25 cellular contexts compared by ENCODE assay signal in genomic region chr22:48380016-48380665, GRCh38.
DNase-seq lines count a peak whose midpoint lies in the region; ATAC-seq and TF ChIP-seq lines count a peak whose summit lies in the region.
"Had no signal": no experiment of that assay in that cellular context is flagged by ENCODE, and none has a peak within 500 bp of the region (broad histone marks: within the 10 kb centered on the region; RNA-seq: fewer than 3 reads in every experiment).

No MANE protein-coding gene starts in this region.

- no peak overlapping the region for H3K4me3 Mint-ChIP-seq in activated CD8-positive, alpha-beta memory T cell treated with anti-CD3 and anti-CD28 coated beads, Interleukin-2, amount 10 ng/mL, durations not matched to agents 7 days and 5 days
- no peak overlapping the region for H3K4me3 Mint-ChIP-seq in endodermal cell
- H3K4me3 Mint-ChIP-seq in type B pancreatic cell = no peak overlapping the region
- no peak overlapping the region for H3K4me3 Mint-ChIP-seq in neural progenitor cell
- H3K4me3 Mint-ChIP-seq: B cell; CD8-positive, alpha-beta T cell; IgD-negative memory B cell had no signal

- no peak for ATAC-seq in activated CD8-positive, alpha-beta memory T cell treated with anti-CD3 and anti-CD28 coated beads, Interleukin-2, amount 10 ng/mL, durations not matched to agents 7 days and 5 days
- ATAC-seq: CD8-positive, alpha-beta T cell had no signal

- H3F3A ChIP-seq in neural progenitor cell (ENCODE audit: low read depth) = no peaks in the 10 kb centered on the region

- no peak overlapping the region for H3K4me2 ChIP-seq in osteoblast (ENCODE audit: insufficient read depth, low read length)
- H3K4me2 ChIP-seq in neural progenitor cell = no peak overlapping the region
- H3K4me2 ChIP-seq: KMS-11, PC-9 had no signal

- H4K20me1 ChIP-seq in osteoblast (ENCODE audit: insufficient read depth, low read length) (no peaks in the 10 kb centered on the region), neural progenitor cell (ENCODE audit: low read depth) (no peaks in the 10 kb centered on the region)

- H3K9me3 Mint-ChIP-seq in activated CD8-positive, alpha-beta memory T cell treated with anti-CD3 and anti-CD28 coated beads, Interleukin-2, amount 10 ng/mL, durations not matched to agents 7 days and 5 days (ENCODE audit: low read depth) = peaks cover 4% of the 10 kb centered on the region
- H3K9me3 Mint-ChIP-seq in endodermal cell (peaks cover 2% of the 10 kb centered on the region), type B pancreatic cell (peaks cover 5% of the 10 kb centered on the region), neural progenitor cell (peaks cover 7% of the 10 kb centered on the region)

- no peaks in the 10 kb centered on the region for H3K79me2 ChIP-seq in osteoblast (ENCODE audit: insufficient read depth, low read length)
- H3K79me2 ChIP-seq in neural progenitor cell (ENCODE audit: low read depth) = no peaks in the 10 kb centered on the region

- no peak for TF ChIP-seq CTCF in endodermal cell (conservative IDR thresholded peaks at IDR 0.05)
- no peak for TF ChIP-seq CTCF in osteoblast (IDR thresholded peaks at IDR 0.05; ENCODE audit: extremely low read depth, low read depth, low read length)
- no peak for TF ChIP-seq CTCF in type B pancreatic cell (conservative IDR thresholded peaks at IDR 0.05)
- TF ChIP-seq CTCF in neural progenitor cell (IDR thresholded peaks at IDR 0.05) = no peak

- 93 to 96% methylated on average over 6 to 13 of the region's 13 CpGs for WGBS in endodermal cell (ENCODE audit: insufficient coverage in 1 of 2, insufficient read length in 1 of 2), 2 experiments

- H3K4me1 Mint-ChIP-seq in activated CD8-positive, alpha-beta memory T cell treated with anti-CD3 and anti-CD28 coated beads, Interleukin-2, amount 10 ng/mL, durations not matched to agents 7 days and 5 days = no peaks in the 10 kb centered on the region
- H3K4me1 Mint-ChIP-seq in endodermal cell (peaks cover 2% of the 10 kb centered on the region), type B pancreatic cell (ENCODE audit: unreplicated experiment) (no peaks in the 10 kb centered on the region), neural progenitor cell (peaks cover 5% of the 10 kb centered on the region)
- H3K4me1 Mint-ChIP-seq: B cell had no signal

- H3K36me3 Mint-ChIP-seq in activated CD8-positive, alpha-beta memory T cell treated with anti-CD3 and anti-CD28 coated beads, Interleukin-2, amount 10 ng/mL, durations not matched to agents 7 days and 5 days = no peaks in the 10 kb centered on the region
- H3K36me3 Mint-ChIP-seq in endodermal cell (ENCODE audit: low read depth) (no peaks in the 10 kb centered on the region), type B pancreatic cell (no peaks in the 10 kb centered on the region), neural progenitor cell (no peaks in the 10 kb centered on the region)
- H3K36me3 Mint-ChIP-seq: CD8-positive, alpha-beta T cell had no signal

- DNase-seq in activated CD8-positive, alpha-beta memory T cell treated with anti-CD3 and anti-CD28 coated beads, Interleukin-2, amount 10 ng/mL, durations not matched to agents 7 days and 5 days = peak; percentile 29
- DNase-seq in activated CD8-positive, alpha-beta memory T cell treated with anti-CD3 and anti-CD28 coated beads, Interleukin-2, amount 50 U/mL, for 4 hours = no peak
- DNase-seq in endodermal cell (peak; percentile 36), osteoblast (ENCODE audit: insufficient read length, low spot score, missing footprints) (peak; percentile 68), type B pancreatic cell (ENCODE audit: extremely low spot score, unreplicated experiment) (peak; percentile 60), cerebellar nuclear complex (lab: John Stamatoyannopoulos, UW) (no peak), T-helper 9 cell (no peak), neural progenitor cell (ENCODE audit: low spot score) (no peak)
- DNase-seq: Caco-2; DMS79 treated with DMSO at 0.1 percent for 48 hours; MM.1S; NCI-H2029; NCI-H446 treated with DMSO at 0.1 percent for 48 hours; NCI-H526; NCI-H82; NK-92 treated with Interleukin-12 subunit alpha and Interleukin-12 subunit beta, amount 100 ng/mL, for 24 hours; PC-9; Right ventricle myocardium superior had no signal

- H3K27me3 ChIP-seq in endodermal cell (ENCODE audit: control insufficient read depth, insufficient read depth, low read length, poor library complexity, severe bottlenecking) = no peaks in the 10 kb centered on the region
- no peaks in the 10 kb centered on the region for H3K27me3 ChIP-seq in osteoblast (ENCODE audit: insufficient read depth, low read length)
- H3K27me3 ChIP-seq in neural progenitor cell = no peaks in the 10 kb centered on the region

- CTCF ChIA-PET in activated CD8-positive, alpha-beta memory T cell treated with anti-CD3 and anti-CD28 coated beads, Interleukin-2, amount 10 ng/mL, durations not matched to agents 7 days and 5 days (lab: Charles Lee) = no interaction called here

- H3K27me3 Mint-ChIP-seq in activated CD8-positive, alpha-beta memory T cell treated with anti-CD3 and anti-CD28 coated beads, Interleukin-2, amount 10 ng/mL, durations not matched to agents 7 days and 5 days = no peaks in the 10 kb centered on the region
- H3K27me3 Mint-ChIP-seq in endodermal cell (ENCODE audit: insufficient read depth) = peaks cover 64% of the 10 kb centered on the region
- peaks cover 26% of the 10 kb centered on the region for H3K27me3 Mint-ChIP-seq in type B pancreatic cell
- peaks cover 7% of the 10 kb centered on the region for H3K27me3 Mint-ChIP-seq in neural progenitor cell (ENCODE audit: insufficient read depth, low read depth)

- H3K4me1 ChIP-seq in endodermal cell (ENCODE audit: control insufficient read depth, insufficient read depth, low read length) = no peaks in the 10 kb centered on the region
- no peaks in the 10 kb centered on the region for H3K4me1 ChIP-seq in osteoblast (ENCODE audit: insufficient read depth, low read length)
- peaks cover 2% of the 10 kb centered on the region for H3K4me1 ChIP-seq in neural progenitor cell
- H3K4me1 ChIP-seq: Caco-2 had no signal

- H2AFZ ChIP-seq in osteoblast (ENCODE audit: low read length) = no peak overlapping the region
- H2AFZ ChIP-seq in neural progenitor cell (replicated peaks) = no peak overlapping the region
- H2AFZ ChIP-seq: PC-9 had no signal

- H3K27ac Mint-ChIP-seq in activated CD8-positive, alpha-beta memory T cell treated with anti-CD3 and anti-CD28 coated beads, Interleukin-2, amount 10 ng/mL, durations not matched to agents 7 days and 5 days = no peak overlapping the region
- H3K27ac Mint-ChIP-seq in endodermal cell = no peak overlapping the region
- H3K27ac Mint-ChIP-seq in type B pancreatic cell = no peak overlapping the region
- no peak overlapping the region for H3K27ac Mint-ChIP-seq in neural progenitor cell
- H3K27ac Mint-ChIP-seq: B cell; CD8-positive, alpha-beta T cell; IgD-negative memory B cell had no signal

- H3K9ac ChIP-seq in endodermal cell (ENCODE audit: extremely low read depth, low read length, poor library complexity, severe bottlenecking) (no peak overlapping the region), neural progenitor cell (no peak overlapping the region)
- H3K9ac ChIP-seq: KMS-11 had no signal

- H3K27ac ChIP-seq in endodermal cell (ENCODE audit: low read depth, low read length) = no peak overlapping the region
- no peak overlapping the region for H3K27ac ChIP-seq in osteoblast (ENCODE audit: low read depth, low read length)
- no peak overlapping the region for H3K27ac ChIP-seq in neural progenitor cell
- H3K27ac ChIP-seq: 22Rv1, C4-2B, HL-60, KMS-11, PC-9 had no signal

- H3K9me3 ChIP-seq in endodermal cell (ENCODE audit: control insufficient read depth, low read length) (peaks cover 4% of the 10 kb centered on the region), osteoblast (ENCODE audit: low read depth, low read length) (no peaks in the 10 kb centered on the region), neural progenitor cell (ENCODE audit: low read depth) (no peaks in the 10 kb centered on the region)
- H3K9me3 ChIP-seq: Caco-2 had no signal

- H3K4me3 ChIP-seq in endodermal cell (ENCODE audit: low read length) = no peak overlapping the region
- H3K4me3 ChIP-seq in osteoblast (ENCODE audit: insufficient read depth, low read length) = no peak overlapping the region
- H3K4me3 ChIP-seq in neural progenitor cell = no peak overlapping the region
- H3K4me3 ChIP-seq: PC-9 had no signal

- no peaks in the 10 kb centered on the region for H3K36me3 ChIP-seq in endodermal cell (ENCODE audit: control insufficient read depth, insufficient read depth, low read length)
- no peaks in the 10 kb centered on the region for H3K36me3 ChIP-seq in osteoblast (ENCODE audit: insufficient read depth, low read length)
- no peaks in the 10 kb centered on the region for H3K36me3 ChIP-seq in neural progenitor cell

Comparison
In these comparisons a context has a peak if more than half of its experiments do, and no peak if none do; other contexts are left out.
1. DNase-seq: peak in activated CD8-positive, alpha-beta memory T cell treated with anti-CD3 and anti-CD28 coated beads, Interleukin-2, amount 10 ng/mL, durations not matched to agents 7 days and 5 days (single experiment), endodermal cell (single experiment), osteoblast (single experiment) and type B pancreatic cell (single experiment); none in activated CD8-positive, alpha-beta memory T cell treated with anti-CD3 and anti-CD28 coated beads, Interleukin-2, amount 50 U/mL, for 4 hours (single experiment), cerebellar nuclear complex (0 of 2), T-helper 9 cell (single experiment) and neural progenitor cell (single experiment).